Comparison of ENCODE assay signal across 14 cellular contexts in the genomic region with DNA sequence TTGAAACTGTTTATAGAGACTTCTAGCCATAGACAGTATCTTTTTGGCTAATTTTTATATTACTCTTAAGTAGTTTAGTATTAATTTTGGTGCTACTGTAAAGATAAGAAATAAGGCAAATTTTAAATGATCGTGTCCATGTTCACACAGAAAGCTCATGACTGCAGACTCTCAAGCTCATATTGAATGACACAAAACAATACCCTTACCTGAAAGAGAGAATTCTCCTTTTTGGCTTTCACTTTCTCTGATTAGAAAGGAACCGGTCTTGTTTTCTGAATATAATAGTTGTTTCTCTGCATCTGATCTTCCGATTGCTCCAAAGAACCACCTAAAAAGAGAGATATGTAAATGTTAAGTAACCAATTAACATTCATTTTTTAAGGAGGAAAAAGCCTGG. TPM values are rescaled to one million over a fixed set of nuclear protein-coding genes. Genes with fewer than 3 reads are reported as not detected.
A peak's percentile ranks its signal among the peaks of the same experiment; 100 is the strongest.
DNase-seq lines count a peak whose midpoint lies in the region; ATAC-seq, FAIRE-seq and TF ChIP-seq lines count a peak whose summit lies in the region.
"Had no signal": no experiment of that assay in that cellular context is flagged by ENCODE, and none has a peak within 500 bp of the region (broad histone marks: within the 10 kb centered on the region; RNA-seq: fewer than 3 reads in every experiment).

No MANE protein-coding gene starts in this region.

- H3K36me3 ChIP-seq in gastrocnemius medialis = no peaks in the 10 kb centered on the region
- H3K36me3 ChIP-seq: pancreas had no signal

- no peak for TF ChIP-seq CTCF in gastrocnemius medialis (IDR thresholded peaks at IDR 0.05 in 4 of 5, conservative IDR thresholded peaks at IDR 0.05 in 1 of 5)

- FAIRE-seq in GM12892 (lab: Jason Lieb, UNC) = peak; percentile 74
- FAIRE-seq: pancreas had no signal

- no peaks in the 10 kb centered on the region for H3K27me3 ChIP-seq in gastrocnemius medialis
- H3K27me3 ChIP-seq: pancreas had no signal

- TF ChIP-seq POLR2A in GM12892 (IDR thresholded peaks at IDR 0.05; ENCODE audit: low read depth, low read length) = no peak
- no peak for TF ChIP-seq POLR2A in gastrocnemius medialis (IDR thresholded peaks at IDR 0.05)

- peak; percentile 75 for ATAC-seq in GM19328 (IDR thresholded peaks at IDR 0.05; ENCODE audit: unreplicated experiment)
- peak; percentile 81 for ATAC-seq in GM21825 (IDR thresholded peaks at IDR 0.05; ENCODE audit: unreplicated experiment)
- ATAC-seq in HG03139 (IDR thresholded peaks at IDR 0.05; ENCODE audit: unreplicated experiment) = peak; percentile 77
- no peak for ATAC-seq in gastrocnemius medialis
- ATAC-seq: pancreas had no signal

- in situ Hi-C loops in gastrocnemius medialis (cut with MboI; ENCODE audit: low sequenced_read_pairs in 4 of 4) = no loop called here
- in situ Hi-C loops in KBM-7 (cut with MboI; ENCODE audit: low pct_unique_long_range_greater_than_20kb, low sequenced_read_pairs) = no loop called here

- H3K4me1 ChIP-seq in gastrocnemius medialis = peaks cover 1 to 2% of the 10 kb centered on the region in 2 donors
- H3K4me1 ChIP-seq: pancreas had no signal

- H3K9me3 ChIP-seq in gastrocnemius medialis = no peaks in the 10 kb centered on the region
- H3K9me3 ChIP-seq: pancreas had no signal

- DNase-seq in GM12892 (ENCODE audit: insufficient read length) (no peak), gastrocnemius medialis (no peak), NCI-H748 (lab: John Stamatoyannopoulos, UW; ENCODE audit: unreplicated experiment) (no peak), KBM-7 (no peak)
- no peak for DNase-seq in activated CD4-positive, CD25-positive, alpha-beta regulatory T cell (lab: John Stamatoyannopoulos, UW)
- DNase-seq: mesendoderm; NCI-H1092 treated with DMSO at 0.1 percent for 48 hours; NCI-H524 treated with DMSO at 0.1 percent for 48 hours; pancreas; SHP77; stimulated activated CD8-positive, alpha-beta memory T cell treated with anti-CD3 and anti-CD28 coated beads, Interleukin-4, amount 100 ng/mL, for 48 hours had no signal

- intact Hi-C loops in gastrocnemius medialis (cut with DNase I; ENCODE audit: low total_unique reads) = no loop called here

- no peak overlapping the region for H3K27ac ChIP-seq in gastrocnemius medialis
- H3K27ac ChIP-seq: pancreas had no signal

- no peak overlapping the region for H3K4me3 ChIP-seq in gastrocnemius medialis
- H3K4me3 ChIP-seq: pancreas had no signal

RNA-seq across cellular contexts. Expression of gene FRK, which starts 57.0 kb away (rescaled TPM):
- polyA plus RNA-seq in GM12892 (2012; ENCODE audit: missing spikeins) = 0.93 TPM
- total RNA-seq in gastrocnemius medialis = 1 to 10 TPM; 1.3 to 4.8 (median 1.7) TPM

Comparison
In these comparisons a context has a peak if more than half of its experiments do, and no peak if none do; other contexts are left out.
1. ATAC-seq: peak in GM19328 (single experiment), GM21825 (single experiment) and HG03139 (single experiment); none in gastrocnemius medialis (0 of 2).